ENCODE assay signal across 9 cellular contexts in genomic region chr14:103527408-103528157, GRCh38. TPM values are rescaled to one million over a fixed set of nuclear protein-coding genes. Genes with fewer than 3 reads are reported as not detected.
DNase-seq lines count a peak whose midpoint lies in the region; ATAC-seq and TF ChIP-seq lines count a peak whose summit lies in the region.
"Had no signal": no experiment of that assay in that cellular context is flagged by ENCODE, and none has a peak within 500 bp of the region (broad histone marks: within the 10 kb centered on the region; RNA-seq: fewer than 3 reads in every experiment).

No MANE protein-coding gene starts in this region.

- H3K79me2 ChIP-seq in GM23338 (replicated peaks; ENCODE audit: insufficient read depth): peaks cover 22% of the 10 kb centered on the region

- H3K9me3 ChIP-seq in Peyer's patch (no peaks in the 10 kb centered on the region), esophagus muscularis mucosa (no peaks in the 10 kb centered on the region), skeletal muscle tissue (ENCODE audit: control insufficient read depth in 3 of 3, low read length in 3 of 3) (no peaks in the 10 kb centered on the region)
- H3K9me3 ChIP-seq: thoracic aorta had no signal

- intact Hi-C loops in esophagus muscularis mucosa (cut with DNase I): no loop called here

- TF ChIP-seq POLR2A in Peyer's patch (IDR thresholded peaks at IDR 0.05) (no peak), esophagus muscularis mucosa (IDR thresholded peaks at IDR 0.05; ENCODE audit: low read depth) (no peak)

- H3K9me3 Mint-ChIP-seq in GM23338: peaks cover 4% of the 10 kb centered on the region; the same call in 2 of the 3 replicates

- H3F3A ChIP-seq in GM23338 (replicated peaks; ENCODE audit: low read depth): peaks cover 9% of the 10 kb centered on the region; the same call in 1 of the 2 replicates

- peaks cover 4% of the 10 kb centered on the region; the same call in 1 of the 3 replicates for H3K36me3 Mint-ChIP-seq in GM23338 (ENCODE audit: low read depth)

- H3K27ac ChIP-seq in GM23338 (ENCODE audit: low read depth) (no peak overlapping the region), Peyer's patch (peak overlapping the region; percentile 71 to 86 (median 78)), esophagus muscularis mucosa (replicated peaks in 1 of 4) (peak overlapping the region; percentile 88 to 97 (median 94)), skeletal muscle tissue (ENCODE audit: low read depth, low read length) (peak overlapping the region; percentile 92)

- H3K4me3 ChIP-seq in GM23338: no peak overlapping the region
- peak overlapping the region in 3 of 4 donors; percentile 15 to 96 (median 70) for H3K4me3 ChIP-seq in Peyer's patch
- peak overlapping the region in 1 of 4 donors; percentile 99 for H3K4me3 ChIP-seq in esophagus muscularis mucosa
- H3K4me3 ChIP-seq in skeletal muscle tissue (ENCODE audit: low read length in 3 of 3): peak overlapping the region; percentile 75 to 93 (median 83)

- H3K9ac ChIP-seq in skeletal muscle tissue (ENCODE audit: low read depth in 1 of 3, low read length in 3 of 3): peak overlapping the region; percentile 83 to 89 (median 86)

- peaks cover 24% of the 10 kb centered on the region for H3K4me1 Mint-ChIP-seq in GM23338

- no peak overlapping the region for H2AFZ ChIP-seq in GM23338

- no peaks in the 10 kb centered on the region for H3K9me2 ChIP-seq in GM23338 (ENCODE audit: insufficient read depth)

- no peak for ATAC-seq in GM23338
- no peak for ATAC-seq in GM18867 (IDR thresholded peaks at IDR 0.05; ENCODE audit: unreplicated experiment)

- 75% methylated on average over 11 of the region's 14 CpGs for WGBS in esophagus muscularis mucosa

- no peak overlapping the region for H3K4me2 ChIP-seq in GM23338

- no peak overlapping the region for H3K27ac Mint-ChIP-seq in GM23338

- TF ChIP-seq EP300 in esophagus muscularis mucosa (IDR thresholded peaks at IDR 0.05): no peak

- H3K27me3 ChIP-seq in GM23338 (ENCODE audit: insufficient read depth) (peaks cover 22% of the 10 kb centered on the region), Peyer's patch (no peaks in the 10 kb centered on the region), esophagus muscularis mucosa (no peaks in the 10 kb centered on the region), skeletal muscle tissue (ENCODE audit: control insufficient read depth in 3 of 3, insufficient read depth in 3 of 3, low read length in 3 of 3) (peaks cover 0 to 4% (median 0%) of the 10 kb centered on the region in 3 donors)

- H3K4me3 Mint-ChIP-seq in GM23338: peak overlapping the region; percentile 96

- TF ChIP-seq CTCF in GM23338 (conservative IDR thresholded peaks at IDR 0.05; ENCODE audit: low read depth in 2 of 2) (no peak), Peyer's patch (IDR thresholded peaks at IDR 0.05) (no peak), esophagus muscularis mucosa (IDR thresholded peaks at IDR 0.05) (no peak)

- H3K4me1 ChIP-seq in GM23338 (ENCODE audit: insufficient read depth) (peaks cover 8% of the 10 kb centered on the region), Peyer's patch (peaks cover 6 to 72% (median 27%) of the 10 kb centered on the region in 4 donors), esophagus muscularis mucosa (peaks cover 49 to 82% (median 76%) of the 10 kb centered on the region in 4 donors), skeletal muscle tissue (ENCODE audit: control insufficient read depth in 3 of 3, insufficient read depth in 3 of 3, low read length in 3 of 3) (peaks cover 35 to 45% (median 42%) of the 10 kb centered on the region in 3 donors)

- DNase-seq in DMS 273 (lab: John Stamatoyannopoulos, UW; ENCODE audit: unreplicated experiment) (peak; percentile 57), DMS 273 treated with DMSO at 0.1 percent for 48 hours (lab: John Stamatoyannopoulos, UW) (no peak), GM23338 (ENCODE audit: low spot score) (no peak), Peyer's patch (peak in 2 of 3 donors; percentile 69 to 74), esophagus muscularis mucosa (ENCODE audit: extremely low spot score) (no peak), NCI-H187 treated with DMSO at 0.1 percent for 48 hours (lab: John Stamatoyannopoulos, UW) (no peak)

- peaks cover 36% of the 10 kb centered on the region for H3K27me3 Mint-ChIP-seq in GM23338 (ENCODE audit: insufficient read depth, low read depth, poor library complexity)

- peaks cover 10% of the 10 kb centered on the region for H4K20me1 ChIP-seq in GM23338 (replicated peaks; ENCODE audit: insufficient read depth)

- H3K36me3 ChIP-seq in GM23338 (ENCODE audit: insufficient read depth): no peaks in the 10 kb centered on the region
- H3K36me3 ChIP-seq in Peyer's patch: no peaks in the 10 kb centered on the region
- peaks cover 0 to 26% (median 9%) of the 10 kb centered on the region in 4 donors for H3K36me3 ChIP-seq in esophagus muscularis mucosa
- H3K36me3 ChIP-seq in skeletal muscle tissue (ENCODE audit: control insufficient read depth in 3 of 3, insufficient read depth in 3 of 3, low read length in 3 of 3): peaks cover 4 to 18% (median 13%) of the 10 kb centered on the region in 3 donors
- H3K36me3 ChIP-seq: thoracic aorta had no signal

TF ChIP-seq in GM23338, 12 proteins besides CTCF, POLR2A, EP300 and RAD21:
- TF ChIP-seq CREB1 (CRISPR knock-in tag; IDR thresholded peaks at IDR 0.05; ENCODE audit: low read depth): no peak
- TF ChIP-seq STAT1 (IDR thresholded peaks at IDR 0.05; ENCODE audit: unreplicated experiment): no peak
- TF ChIP-seq JUNB (IDR thresholded peaks at IDR 0.05; ENCODE audit: unreplicated experiment): no peak
- no peak for TF ChIP-seq EZH2phosphoT487 (IDR thresholded peaks at IDR 0.05; ENCODE audit: unreplicated experiment)

RNA-seq across cellular contexts. Expression of gene TRMT61A, which starts 1.4 kb away (rescaled TPM):
- 22.0 and 28.2 TPM in 2 replicates for total RNA-seq in GM23338 (2014; rRNA removed; shearing (Covaris generic))
- polyA plus RNA-seq in GM23338 (2016; fragmentation: Nextera tagmentation; extraction: Ambion mirVana): 13.2 and 13.4 TPM in 2 replicates
- total RNA-seq in Peyer's patch (10 to 100 TPM in 1 of 4 donors, 1 to 10 TPM in 3; 6.1 to 13.9 (median 8.7) TPM), esophagus muscularis mucosa (10 to 100 TPM; 28.7 to 50.0 (median 35.2) TPM), skeletal muscle tissue (4.7 TPM)

RNA-seq across cellular contexts. Expression of gene CKB, which starts 5.0 kb away (rescaled TPM):
- total RNA-seq in GM23338 (2014; rRNA removed; shearing (Covaris generic)): 504 and 604 TPM in 2 replicates
- 846 and 852 TPM in 2 replicates for polyA plus RNA-seq in GM23338 (2016; fragmentation: Nextera tagmentation; extraction: Ambion mirVana)
- total RNA-seq in Peyer's patch (100 to 1,000 TPM in 1 of 4 donors, 10 to 100 TPM in 3; 40.1 to 101 (median 68.4) TPM), esophagus muscularis mucosa (1,000 to 10,000 TPM in 3 of 4 donors, 100 to 1,000 TPM in 1; 917 to 1,843 (median 1,284) TPM), skeletal muscle tissue (64.7 TPM)

RNA-seq across cellular contexts. Expression of gene BAG5, which starts 34.9 kb away (rescaled TPM):
- total RNA-seq in GM23338 (2014; rRNA removed; shearing (Covaris generic)): 25.4 and 29.2 TPM in 2 replicates
- polyA plus RNA-seq in GM23338 (2016; fragmentation: Nextera tagmentation; extraction: Ambion mirVana): 16.4 and 21.1 TPM in 2 replicates
- total RNA-seq in Peyer's patch (10 to 100 TPM; 18.0 to 38.0 (median 19.5) TPM), esophagus muscularis mucosa (10 to 100 TPM; 27.4 to 34.7 (median 28.3) TPM), skeletal muscle tissue (16.7 TPM)

RNA-seq across cellular contexts. Expression of gene COA8, which starts 35.2 kb away (rescaled TPM):
- 61.3 and 82.6 TPM in 2 replicates for total RNA-seq in GM23338 (2014; rRNA removed; shearing (Covaris generic))
- 129 and 130 TPM in 2 replicates for polyA plus RNA-seq in GM23338 (2016; fragmentation: Nextera tagmentation; extraction: Ambion mirVana)
- total RNA-seq in Peyer's patch (10 to 100 TPM; 13.6 to 20.8 (median 17.9) TPM), esophagus muscularis mucosa (10 to 100 TPM; 26.8 to 46.1 (median 37.6) TPM), skeletal muscle tissue (28.2 TPM)

Comparison
In these comparisons a context has a peak if more than half of its experiments do, and no peak if none do; other contexts are left out.
1. DNase-seq: peak in DMS 273 (single experiment) and Peyer's patch (2 of 3); none in DMS 273 treated with DMSO at 0.1 percent for 48 hours (single experiment), GM23338 (single experiment), esophagus muscularis mucosa (single experiment) and NCI-H187 treated with DMSO at 0.1 percent for 48 hours (single experiment).